ENCODE assay signal across 9 cellular contexts in the genomic region with DNA sequence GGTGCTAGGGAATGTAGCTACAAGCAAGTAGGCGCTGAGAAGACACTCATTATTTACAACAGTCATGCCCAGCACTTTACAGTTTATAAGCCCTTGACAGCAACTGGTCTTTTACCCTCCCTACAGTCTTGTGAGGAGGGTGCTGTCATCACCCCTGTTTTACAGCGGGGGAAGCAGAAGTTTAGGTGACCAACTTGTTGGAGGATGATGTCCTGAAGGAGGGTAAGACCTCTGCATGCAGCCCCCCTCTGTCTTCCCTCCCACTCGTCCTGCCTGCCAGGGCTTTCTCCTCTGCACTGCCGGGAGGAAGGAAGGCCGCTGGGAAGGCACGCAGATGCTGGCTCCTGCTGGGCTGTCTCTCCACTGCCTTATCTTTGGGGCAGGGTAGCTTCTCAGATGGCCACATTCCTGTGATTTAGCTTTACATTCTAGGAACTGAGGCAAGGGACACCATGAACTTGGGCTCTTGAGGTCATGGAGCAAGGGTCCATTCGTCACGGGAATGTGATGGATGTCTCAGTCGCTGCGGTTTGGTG.
DNase-seq lines count a peak whose midpoint lies in the region; ATAC-seq and TF ChIP-seq lines count a peak whose summit lies in the region.
"Had no signal": no experiment of that assay in that cellular context is flagged by ENCODE, and none has a peak within 500 bp of the region (broad histone marks: within the 10 kb centered on the region; RNA-seq: fewer than 3 reads in every experiment).

No MANE protein-coding gene starts in this region.

- H3K27ac ChIP-seq in neutrophil: peak overlapping the region; percentile 93

- no peaks in the 10 kb centered on the region for H3K36me3 ChIP-seq in neutrophil

- H3K4me3 ChIP-seq in WI38 (ENCODE audit: low read depth, low read length) (peak overlapping the region; percentile 71), neutrophil (ENCODE audit: low read depth in 1 of 2, low read length in 1 of 2) (peak overlapping the region; percentile 63 to 84)

- H3K4me1 ChIP-seq in neutrophil (ENCODE audit: control insufficient read depth in 1 of 2, insufficient read depth in 1 of 2, low read depth in 1 of 2, low read length in 1 of 2): peaks cover 55 to 62% of the 10 kb centered on the region in 2 experiments

- DNase-seq in AG08396 (ENCODE audit: low spot score) (peak; percentile 43), fibroblast of peridontal ligament (ENCODE audit: extremely low read depth) (peak; percentile 55), cortex of kidney (lab: John Stamatoyannopoulos, UW) (no peak), NAMALWA (ENCODE audit: low spot score) (no peak), NCI-H1105 treated with DMSO at 0.1 percent for 48 hours (lab: John Stamatoyannopoulos, UW) (no peak)
- DNase-seq: stimulated activated CD8-positive, alpha-beta memory T cell treated with anti-CD3 and anti-CD28 coated beads, Interleukin-4, amount 100 ng/mL, for 48 hours had no signal

- ATAC-seq in GM18858 (IDR thresholded peaks at IDR 0.05; ENCODE audit: unreplicated experiment): no peak

- no peaks in the 10 kb centered on the region for H3K27me3 ChIP-seq in neutrophil

- TF ChIP-seq CTCF in WI38 (IDR thresholded peaks at IDR 0.05; ENCODE audit: low read depth, low read length): no peak
- TF ChIP-seq CTCF in neutrophil (IDR thresholded peaks at IDR 0.05): no peak

- no peaks in the 10 kb centered on the region for H3K9me3 ChIP-seq in neutrophil

Comparison
In these comparisons a context has a peak if more than half of its experiments do, and no peak if none do; other contexts are left out.
1. DNase-seq: peak in AG08396 (single experiment) and fibroblast of peridontal ligament (single experiment); none in cortex of kidney (single experiment), NAMALWA (single experiment) and NCI-H1105 treated with DMSO at 0.1 percent for 48 hours (single experiment).